1 cellular context compared by ENCODE assay signal in the genomic region with DNA sequence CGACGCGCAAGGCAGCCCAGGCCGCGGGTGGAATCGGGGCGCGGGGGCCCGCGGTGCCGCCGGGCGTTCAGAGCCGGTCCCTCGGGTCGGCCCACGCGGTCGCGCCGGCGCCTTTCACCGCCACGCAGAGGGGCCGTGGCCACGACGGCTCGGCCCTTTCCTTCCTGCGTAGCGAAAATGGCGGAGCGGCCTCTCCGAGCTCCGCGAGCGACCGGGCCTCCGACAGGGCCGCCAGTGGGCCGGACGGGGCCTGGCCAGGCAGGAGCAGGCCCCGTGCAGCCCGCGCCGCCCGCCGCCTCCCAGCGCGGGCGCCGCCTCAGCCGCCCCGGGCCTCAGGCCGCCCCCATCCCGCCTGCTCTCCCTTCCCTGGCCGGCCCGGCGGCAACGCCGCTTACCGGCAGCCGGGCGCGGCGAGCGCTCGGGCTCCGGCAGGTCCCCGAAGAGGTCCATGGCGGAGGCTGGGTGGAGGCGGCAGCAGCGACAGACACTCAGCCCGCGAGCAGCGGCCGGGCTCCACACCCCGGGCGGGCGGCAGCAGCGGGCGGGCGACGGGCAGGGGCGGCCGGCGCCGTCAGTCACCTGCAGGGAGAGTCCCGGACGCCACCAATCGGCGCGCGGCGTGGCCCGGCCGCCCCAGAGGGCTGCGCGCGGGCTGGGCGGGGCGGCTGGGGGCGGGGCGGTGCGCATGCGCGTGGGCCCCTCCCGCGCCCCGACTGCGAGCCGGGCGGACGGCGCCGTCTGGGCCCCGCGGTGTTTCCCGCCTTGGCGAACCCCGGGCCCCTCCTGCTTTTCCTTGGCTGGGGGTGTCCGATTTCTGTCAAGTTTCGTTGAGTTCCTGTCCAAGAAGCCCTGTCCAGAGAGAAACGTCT.
TF ChIP-seq lines count a peak whose summit lies in the region.

A gene with protein sequence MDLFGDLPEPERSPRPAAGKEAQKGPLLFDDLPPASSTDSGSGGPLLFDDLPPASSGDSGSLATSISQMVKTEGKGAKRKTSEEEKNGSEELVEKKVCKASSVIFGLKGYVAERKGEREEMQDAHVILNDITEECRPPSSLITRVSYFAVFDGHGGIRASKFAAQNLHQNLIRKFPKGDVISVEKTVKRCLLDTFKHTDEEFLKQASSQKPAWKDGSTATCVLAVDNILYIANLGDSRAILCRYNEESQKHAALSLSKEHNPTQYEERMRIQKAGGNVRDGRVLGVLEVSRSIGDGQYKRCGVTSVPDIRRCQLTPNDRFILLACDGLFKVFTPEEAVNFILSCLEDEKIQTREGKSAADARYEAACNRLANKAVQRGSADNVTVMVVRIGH (minus strand): TSS at position 592 of the 869 bp plus-strand sequence. CDS start 142 bp downstream, at position 450.

TF ChIP-seq in H1, 55 proteins besides CTCF, POLR2A, EP300 and RAD21 (continues in another document):
- TF ChIP-seq, protein P1, sequence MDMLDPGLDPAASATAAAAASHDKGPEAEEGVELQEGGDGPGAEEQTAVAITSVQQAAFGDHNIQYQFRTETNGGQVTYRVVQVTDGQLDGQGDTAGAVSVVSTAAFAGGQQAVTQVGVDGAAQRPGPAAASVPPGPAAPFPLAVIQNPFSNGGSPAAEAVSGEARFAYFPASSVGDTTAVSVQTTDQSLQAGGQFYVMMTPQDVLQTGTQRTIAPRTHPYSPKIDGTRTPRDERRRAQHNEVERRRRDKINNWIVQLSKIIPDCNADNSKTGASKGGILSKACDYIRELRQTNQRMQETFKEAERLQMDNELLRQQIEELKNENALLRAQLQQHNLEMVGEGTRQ (IDR thresholded peaks at IDR 0.05; ENCODE audit: low read length): no peak
- peak; percentile 60 for TF ChIP-seq PHF8 (conservative IDR thresholded peaks at IDR 0.05; ENCODE audit: low read depth, low read length)
- no peak for TF ChIP-seq JUND (IDR thresholded peaks at IDR 0.05; ENCODE audit: low read length)
- TF ChIP-seq CBX8 (IDR thresholded peaks at IDR 0.05; ENCODE audit: borderline replicate concordance, low read depth, low read length): no peak
- TF ChIP-seq NRF1 (IDR thresholded peaks at IDR 0.05; ENCODE audit: low read depth, low read length): peak; percentile 62
- no peak for TF ChIP-seq MAFK (IDR thresholded peaks at IDR 0.05; ENCODE audit: low read depth, low read length)
- TF ChIP-seq CHD1 (IDR thresholded peaks at IDR 0.05; ENCODE audit: low read depth, low read length): no peak
- no peak for TF ChIP-seq EZH2 (IDR thresholded peaks at IDR 0.05; ENCODE audit: low read depth, low read length, severe bottlenecking)
- no peak for TF ChIP-seq SIRT6 (IDR thresholded peaks at IDR 0.05; ENCODE audit: low read length)
- TF ChIP-seq POU5F1 (IDR thresholded peaks at IDR 0.05; ENCODE audit: low read depth, low read length): no peak
- TF ChIP-seq, protein P2, sequence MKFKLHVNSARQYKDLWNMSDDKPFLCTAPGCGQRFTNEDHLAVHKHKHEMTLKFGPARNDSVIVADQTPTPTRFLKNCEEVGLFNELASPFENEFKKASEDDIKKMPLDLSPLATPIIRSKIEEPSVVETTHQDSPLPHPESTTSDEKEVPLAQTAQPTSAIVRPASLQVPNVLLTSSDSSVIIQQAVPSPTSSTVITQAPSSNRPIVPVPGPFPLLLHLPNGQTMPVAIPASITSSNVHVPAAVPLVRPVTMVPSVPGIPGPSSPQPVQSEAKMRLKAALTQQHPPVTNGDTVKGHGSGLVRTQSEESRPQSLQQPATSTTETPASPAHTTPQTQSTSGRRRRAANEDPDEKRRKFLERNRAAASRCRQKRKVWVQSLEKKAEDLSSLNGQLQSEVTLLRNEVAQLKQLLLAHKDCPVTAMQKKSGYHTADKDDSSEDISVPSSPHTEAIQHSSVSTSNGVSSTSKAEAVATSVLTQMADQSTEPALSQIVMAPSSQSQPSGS (IDR thresholded peaks at IDR 0.05; ENCODE audit: low read length): no peak
- TF ChIP-seq KDM5A (IDR thresholded peaks at IDR 0.05; ENCODE audit: low read length): no peak
- TF ChIP-seq, protein P3, sequence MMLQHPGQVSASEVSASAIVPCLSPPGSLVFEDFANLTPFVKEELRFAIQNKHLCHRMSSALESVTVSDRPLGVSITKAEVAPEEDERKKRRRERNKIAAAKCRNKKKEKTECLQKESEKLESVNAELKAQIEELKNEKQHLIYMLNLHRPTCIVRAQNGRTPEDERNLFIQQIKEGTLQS (IDR thresholded peaks at IDR 0.05; ENCODE audit: insufficient read depth, low read depth, low read length): no peak
- TF ChIP-seq, protein P4, sequence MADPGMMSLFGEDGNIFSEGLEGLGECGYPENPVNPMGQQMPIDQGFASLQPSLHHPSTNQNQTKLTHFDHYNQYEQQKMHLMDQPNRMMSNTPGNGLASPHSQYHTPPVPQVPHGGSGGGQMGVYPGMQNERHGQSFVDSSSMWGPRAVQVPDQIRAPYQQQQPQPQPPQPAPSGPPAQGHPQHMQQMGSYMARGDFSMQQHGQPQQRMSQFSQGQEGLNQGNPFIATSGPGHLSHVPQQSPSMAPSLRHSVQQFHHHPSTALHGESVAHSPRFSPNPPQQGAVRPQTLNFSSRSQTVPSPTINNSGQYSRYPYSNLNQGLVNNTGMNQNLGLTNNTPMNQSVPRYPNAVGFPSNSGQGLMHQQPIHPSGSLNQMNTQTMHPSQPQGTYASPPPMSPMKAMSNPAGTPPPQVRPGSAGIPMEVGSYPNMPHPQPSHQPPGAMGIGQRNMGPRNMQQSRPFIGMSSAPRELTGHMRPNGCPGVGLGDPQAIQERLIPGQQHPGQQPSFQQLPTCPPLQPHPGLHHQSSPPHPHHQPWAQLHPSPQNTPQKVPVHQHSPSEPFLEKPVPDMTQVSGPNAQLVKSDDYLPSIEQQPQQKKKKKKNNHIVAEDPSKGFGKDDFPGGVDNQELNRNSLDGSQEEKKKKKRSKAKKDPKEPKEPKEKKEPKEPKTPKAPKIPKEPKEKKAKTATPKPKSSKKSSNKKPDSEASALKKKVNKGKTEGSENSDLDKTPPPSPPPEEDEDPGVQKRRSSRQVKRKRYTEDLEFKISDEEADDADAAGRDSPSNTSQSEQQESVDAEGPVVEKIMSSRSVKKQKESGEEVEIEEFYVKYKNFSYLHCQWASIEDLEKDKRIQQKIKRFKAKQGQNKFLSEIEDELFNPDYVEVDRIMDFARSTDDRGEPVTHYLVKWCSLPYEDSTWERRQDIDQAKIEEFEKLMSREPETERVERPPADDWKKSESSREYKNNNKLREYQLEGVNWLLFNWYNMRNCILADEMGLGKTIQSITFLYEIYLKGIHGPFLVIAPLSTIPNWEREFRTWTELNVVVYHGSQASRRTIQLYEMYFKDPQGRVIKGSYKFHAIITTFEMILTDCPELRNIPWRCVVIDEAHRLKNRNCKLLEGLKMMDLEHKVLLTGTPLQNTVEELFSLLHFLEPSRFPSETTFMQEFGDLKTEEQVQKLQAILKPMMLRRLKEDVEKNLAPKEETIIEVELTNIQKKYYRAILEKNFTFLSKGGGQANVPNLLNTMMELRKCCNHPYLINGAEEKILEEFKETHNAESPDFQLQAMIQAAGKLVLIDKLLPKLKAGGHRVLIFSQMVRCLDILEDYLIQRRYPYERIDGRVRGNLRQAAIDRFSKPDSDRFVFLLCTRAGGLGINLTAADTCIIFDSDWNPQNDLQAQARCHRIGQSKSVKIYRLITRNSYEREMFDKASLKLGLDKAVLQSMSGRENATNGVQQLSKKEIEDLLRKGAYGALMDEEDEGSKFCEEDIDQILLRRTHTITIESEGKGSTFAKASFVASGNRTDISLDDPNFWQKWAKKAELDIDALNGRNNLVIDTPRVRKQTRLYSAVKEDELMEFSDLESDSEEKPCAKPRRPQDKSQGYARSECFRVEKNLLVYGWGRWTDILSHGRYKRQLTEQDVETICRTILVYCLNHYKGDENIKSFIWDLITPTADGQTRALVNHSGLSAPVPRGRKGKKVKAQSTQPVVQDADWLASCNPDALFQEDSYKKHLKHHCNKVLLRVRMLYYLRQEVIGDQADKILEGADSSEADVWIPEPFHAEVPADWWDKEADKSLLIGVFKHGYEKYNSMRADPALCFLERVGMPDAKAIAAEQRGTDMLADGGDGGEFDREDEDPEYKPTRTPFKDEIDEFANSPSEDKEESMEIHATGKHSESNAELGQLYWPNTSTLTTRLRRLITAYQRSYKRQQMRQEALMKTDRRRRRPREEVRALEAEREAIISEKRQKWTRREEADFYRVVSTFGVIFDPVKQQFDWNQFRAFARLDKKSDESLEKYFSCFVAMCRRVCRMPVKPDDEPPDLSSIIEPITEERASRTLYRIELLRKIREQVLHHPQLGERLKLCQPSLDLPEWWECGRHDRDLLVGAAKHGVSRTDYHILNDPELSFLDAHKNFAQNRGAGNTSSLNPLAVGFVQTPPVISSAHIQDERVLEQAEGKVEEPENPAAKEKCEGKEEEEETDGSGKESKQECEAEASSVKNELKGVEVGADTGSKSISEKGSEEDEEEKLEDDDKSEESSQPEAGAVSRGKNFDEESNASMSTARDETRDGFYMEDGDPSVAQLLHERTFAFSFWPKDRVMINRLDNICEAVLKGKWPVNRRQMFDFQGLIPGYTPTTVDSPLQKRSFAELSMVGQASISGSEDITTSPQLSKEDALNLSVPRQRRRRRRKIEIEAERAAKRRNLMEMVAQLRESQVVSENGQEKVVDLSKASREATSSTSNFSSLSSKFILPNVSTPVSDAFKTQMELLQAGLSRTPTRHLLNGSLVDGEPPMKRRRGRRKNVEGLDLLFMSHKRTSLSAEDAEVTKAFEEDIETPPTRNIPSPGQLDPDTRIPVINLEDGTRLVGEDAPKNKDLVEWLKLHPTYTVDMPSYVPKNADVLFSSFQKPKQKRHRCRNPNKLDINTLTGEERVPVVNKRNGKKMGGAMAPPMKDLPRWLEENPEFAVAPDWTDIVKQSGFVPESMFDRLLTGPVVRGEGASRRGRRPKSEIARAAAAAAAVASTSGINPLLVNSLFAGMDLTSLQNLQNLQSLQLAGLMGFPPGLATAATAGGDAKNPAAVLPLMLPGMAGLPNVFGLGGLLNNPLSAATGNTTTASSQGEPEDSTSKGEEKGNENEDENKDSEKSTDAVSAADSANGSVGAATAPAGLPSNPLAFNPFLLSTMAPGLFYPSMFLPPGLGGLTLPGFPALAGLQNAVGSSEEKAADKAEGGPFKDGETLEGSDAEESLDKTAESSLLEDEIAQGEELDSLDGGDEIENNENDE (IDR thresholded peaks at IDR 0.05; ENCODE audit: insufficient replicate concordance, low read length): no peak
- TF ChIP-seq CBX5 (IDR thresholded peaks at IDR 0.05; ENCODE audit: low read depth, low read length): no peak
- TF ChIP-seq KDM1A (IDR thresholded peaks at IDR 0.05; ENCODE audit: borderline replicate concordance, low read length): no peak
- TF ChIP-seq, protein P5, sequence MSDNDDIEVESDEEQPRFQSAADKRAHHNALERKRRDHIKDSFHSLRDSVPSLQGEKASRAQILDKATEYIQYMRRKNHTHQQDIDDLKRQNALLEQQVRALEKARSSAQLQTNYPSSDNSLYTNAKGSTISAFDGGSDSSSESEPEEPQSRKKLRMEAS (IDR thresholded peaks at IDR 0.05): 0 out of 2 replicates have a peak, but pooled peaks have one; percentile 25
- TF ChIP-seq CREB1 (IDR thresholded peaks at IDR 0.05): no peak
- TF ChIP-seq SIN3A (conservative IDR thresholded peaks at IDR 0.05 in 1 of 2, IDR thresholded peaks at IDR 0.05 in 1 of 2; ENCODE audit: low read depth in 1 of 2, low read length in 2 of 2): no peak
- TF ChIP-seq, protein P6, sequence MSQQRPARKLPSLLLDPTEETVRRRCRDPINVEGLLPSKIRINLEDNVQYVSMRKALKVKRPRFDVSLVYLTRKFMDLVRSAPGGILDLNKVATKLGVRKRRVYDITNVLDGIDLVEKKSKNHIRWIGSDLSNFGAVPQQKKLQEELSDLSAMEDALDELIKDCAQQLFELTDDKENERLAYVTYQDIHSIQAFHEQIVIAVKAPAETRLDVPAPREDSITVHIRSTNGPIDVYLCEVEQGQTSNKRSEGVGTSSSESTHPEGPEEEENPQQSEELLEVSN (IDR thresholded peaks at IDR 0.05): peak; percentile 94
- TF ChIP-seq RBBP5 (IDR thresholded peaks at IDR 0.05; ENCODE audit: borderline replicate concordance, low read depth, low read length): no peak; the same call in 1 of the 2 replicates
- TF ChIP-seq SAP30 (IDR thresholded peaks at IDR 0.05; ENCODE audit: insufficient read depth, insufficient replicate concordance, low read length): no peak
- no peak for TF ChIP-seq SP2 (IDR thresholded peaks at IDR 0.05; ENCODE audit: low read length)
- TF ChIP-seq ASH2L (IDR thresholded peaks at IDR 0.05; ENCODE audit: low read length): no peak
- no peak for TF ChIP-seq SP4 (IDR thresholded peaks at IDR 0.05; ENCODE audit: low read length)
- TF ChIP-seq SIX5 (IDR thresholded peaks at IDR 0.05; ENCODE audit: low read depth, low read length): no peak
- TF ChIP-seq CEBPB (IDR thresholded peaks at IDR 0.05; ENCODE audit: low read depth, low read length): no peak
- TF ChIP-seq GTF2F1 (IDR thresholded peaks at IDR 0.05; ENCODE audit: borderline replicate concordance, low read depth, low read length): no peak
- TF ChIP-seq HDAC2 (IDR thresholded peaks at IDR 0.05; ENCODE audit: borderline replicate concordance in 1 of 2, low read depth in 2 of 2, low read length in 2 of 2): no peak; a peak in 1 of 4 replicates
- no peak for TF ChIP-seq HDAC6 (IDR thresholded peaks at IDR 0.05; ENCODE audit: low read depth, low read length)
- TF ChIP-seq BACH1 (IDR thresholded peaks at IDR 0.05; ENCODE audit: low read length): no peak
- peak; percentile 50; the same call in 1 of the 2 replicates for TF ChIP-seq YY1 (IDR thresholded peaks at IDR 0.05; ENCODE audit: low read depth, low read length)
- TF ChIP-seq KDM4A (IDR thresholded peaks at IDR 0.05; ENCODE audit: low read depth, low read length, severe bottlenecking): peak; percentile 91
- no peak for TF ChIP-seq SRF (IDR thresholded peaks at IDR 0.05; ENCODE audit: low read depth, low read length)
- TF ChIP-seq SUZ12 (IDR thresholded peaks at IDR 0.05; ENCODE audit: low read length): no peak
- no peak for TF ChIP-seq BRCA1 (IDR thresholded peaks at IDR 0.05; ENCODE audit: low read depth, low read length)
- no peak for TF ChIP-seq CTBP2 (IDR thresholded peaks at IDR 0.05; ENCODE audit: borderline replicate concordance, insufficient read depth, insufficient read length, low read length)
- TF ChIP-seq TEAD4 (IDR thresholded peaks at IDR 0.05; ENCODE audit: low read depth, low read length): no peak
- no peak for TF ChIP-seq FOSL1 (IDR thresholded peaks at IDR 0.05; ENCODE audit: insufficient read depth, low read depth, low read length)
- TF ChIP-seq RNF2 (IDR thresholded peaks at IDR 0.05; ENCODE audit: borderline replicate concordance, low read depth, low read length, missing control alignments, poor library complexity, severe bottlenecking): no peak
- TF ChIP-seq NANOG (IDR thresholded peaks at IDR 0.05; ENCODE audit: insufficient read depth, low read depth, low read length, poor library complexity, severe bottlenecking): no peak
- TF ChIP-seq EGR1 (IDR thresholded peaks at IDR 0.05; ENCODE audit: borderline replicate concordance, low read depth, low read length): no peak
- no peak for TF ChIP-seq TBP (IDR thresholded peaks at IDR 0.05; ENCODE audit: low read depth, low read length)
- peak; percentile 68 for TF ChIP-seq TAF1 (IDR thresholded peaks at IDR 0.05; ENCODE audit: low read depth, low read length)
- no peak for TF ChIP-seq ZNF274 (IDR thresholded peaks at IDR 0.05; ENCODE audit: borderline replicate concordance, extremely low read depth, low read length)
- no peak for TF ChIP-seq TCF12 (IDR thresholded peaks at IDR 0.05; ENCODE audit: low read depth, low read length)
- TF ChIP-seq JUN (IDR thresholded peaks at IDR 0.05; ENCODE audit: low read depth, low read length): no peak
- TF ChIP-seq POLR2AphosphoS5 (IDR thresholded peaks at IDR 0.05; ENCODE audit: low read depth, low read length): 0 out of 2 replicates have a peak, but pooled peaks have one; percentile 25
- no peak for TF ChIP-seq RFX5 (IDR thresholded peaks at IDR 0.05; ENCODE audit: borderline replicate concordance, low read depth, low read length)
- TF ChIP-seq CHD2 (IDR thresholded peaks at IDR 0.05; ENCODE audit: low read length): no peak
- TF ChIP-seq GABPA (IDR thresholded peaks at IDR 0.05; ENCODE audit: borderline replicate concordance, insufficient read depth, low read length): 0 out of 2 replicates have a peak, but pooled peaks have one; percentile 30
